ENCODE assay signal across 23 cellular contexts in genomic region chr22:42620084-42620483, GRCh38. TPM values are rescaled to one million over a fixed set of nuclear protein-coding genes. Genes with fewer than 3 reads are reported as not detected.
A peak's percentile ranks its signal among the peaks of the same experiment; 100 is the strongest.
DNase-seq lines count a peak whose midpoint lies in the region; ATAC-seq and TF ChIP-seq lines count a peak whose summit lies in the region.
"Had no signal": no experiment of that assay in that cellular context is flagged by ENCODE, and none has a peak within 500 bp of the region (broad histone marks: within the 10 kb centered on the region; RNA-seq: fewer than 3 reads in every experiment).

No MANE protein-coding gene starts in this region.

- TF ChIP-seq CTCF in C4-2B (conservative IDR thresholded peaks at IDR 0.05) = no peak
- no peak for TF ChIP-seq CTCF in hepatocyte (IDR thresholded peaks at IDR 0.05; ENCODE audit: poor library complexity)

- H2AFZ ChIP-seq in hepatocyte = no peak overlapping the region
- H2AFZ ChIP-seq: neural progenitor cell had no signal

- H3K36me3 ChIP-seq in hepatocyte (replicated peaks; ENCODE audit: insufficient read depth, low read depth) (no peaks in the 10 kb centered on the region), skeletal muscle tissue (ENCODE audit: control insufficient read depth in 3 of 3, insufficient read depth in 3 of 3, low read length in 3 of 3) (peaks cover 30 to 38% (median 36%) of the 10 kb centered on the region in 3 donors)
- H3K36me3 ChIP-seq: neural progenitor cell had no signal

- H3K9me3 ChIP-seq in hepatocyte (ENCODE audit: low read depth) = no peaks in the 10 kb centered on the region
- H3K9me3 ChIP-seq in skeletal muscle tissue (ENCODE audit: control insufficient read depth in 3 of 3, low read length in 3 of 3) = no peaks in the 10 kb centered on the region
- H3K9me3 ChIP-seq: MG63 had no signal

- DNase-seq in hepatocyte (ENCODE audit: low spot score) (no peak), NCI-H2029 treated with DMSO at 0.1 percent for 48 hours (lab: John Stamatoyannopoulos, UW) (no peak), T-helper 2 cell (no peak)
- no peak for DNase-seq in activated CD4-positive, CD25-positive, alpha-beta regulatory T cell treated with anti-CD3 and anti-CD28 coated beads, Interleukin-2, amount 50 U/mL, for 72 hours
- DNase-seq: activated CD4-positive, alpha-beta memory T cell treated with anti-CD3 and anti-CD28 coated beads for 36 hours; activated naive CD4-positive, alpha-beta T cell treated with Interleukin-2 at 50 U/mL for 16 hours; dermis blood vessel endothelial cell; DMS 273 treated with DMSO at 0.1 percent for 48 hours; H7; NCI-H1436; NCI-H2171; NCI-H526 treated with DMSO at 0.1 percent for 48 hours; SHP77; stimulated activated naive CD8-positive, alpha-beta T cell treated with anti-CD3 and anti-CD28 coated beads, Interleukin-15, amount 100 ng/mL, for 72 hours; T-cell had no signal

- peaks cover 5% of the 10 kb centered on the region for H3K4me1 ChIP-seq in hepatocyte (ENCODE audit: insufficient read depth)
- H3K4me1 ChIP-seq in skeletal muscle tissue (ENCODE audit: control insufficient read depth in 3 of 3, insufficient read depth in 3 of 3, low read length in 3 of 3) = peaks cover 25 to 42% (median 36%) of the 10 kb centered on the region in 3 donors

- H3K27me3 ChIP-seq in hepatocyte (no peaks in the 10 kb centered on the region), skeletal muscle tissue (ENCODE audit: control insufficient read depth in 3 of 3, insufficient read depth in 3 of 3, low read length in 3 of 3) (no peaks in the 10 kb centered on the region)
- H3K27me3 ChIP-seq: MG63, neural progenitor cell had no signal

- H3K27ac ChIP-seq in C4-2B (peak overlapping the region; percentile 65), angular gyrus (ENCODE audit: low read depth, low read length) (peak overlapping the region; percentile 37), hepatocyte (peak overlapping the region; percentile 51), skeletal muscle tissue (ENCODE audit: low read depth, low read length) (peak overlapping the region; percentile 52)
- H3K27ac ChIP-seq: neural progenitor cell had no signal

- H4K20me1 ChIP-seq in hepatocyte (ENCODE audit: insufficient read depth, poor library complexity, severe bottlenecking) = no peaks in the 10 kb centered on the region

- no peaks in the 10 kb centered on the region for H3K9me2 ChIP-seq in hepatocyte (replicated peaks; ENCODE audit: insufficient read depth)

- WGBS in hepatocyte (ENCODE audit: low lambda C conversion rate, missing lambda C conversion rate) = 97% methylated on average over 4 of the region's 4 CpGs

- ATAC-seq in activated CD4-positive, CD25-positive, alpha-beta regulatory T cell treated with anti-CD3 and anti-CD28 coated beads, Interleukin-2, amount 50 U/mL, for 24 hours = no peak
- ATAC-seq: left lobe of liver; stimulated activated naive CD8-positive, alpha-beta T cell treated with anti-CD3 and anti-CD28 coated beads, Interleukin-15, amount 100 ng/mL, for 72 hours; T-cell had no signal

- H3K4me3 ChIP-seq in hepatocyte = no peak overlapping the region
- no peak overlapping the region for H3K4me3 ChIP-seq in skeletal muscle tissue (ENCODE audit: low read length in 3 of 3)
- H3K4me3 ChIP-seq: MG63, neural progenitor cell had no signal

- no peak overlapping the region for H3K4me2 ChIP-seq in hepatocyte
- H3K4me2 ChIP-seq: neural progenitor cell had no signal

- no peaks in the 10 kb centered on the region for H3K79me2 ChIP-seq in hepatocyte

- peak overlapping the region in 1 of 3 donors; percentile 20 for H3K9ac ChIP-seq in skeletal muscle tissue (ENCODE audit: low read depth in 1 of 3, low read length in 3 of 3)
- H3K9ac ChIP-seq: neural progenitor cell had no signal

RNA-seq across cellular contexts. Expression of gene POLDIP3, which starts 5.4 kb away (rescaled TPM):
- total RNA-seq in hepatocyte (31.4 and 39.2 TPM in 2 replicates), skeletal muscle tissue (22.4 TPM)
- polyA plus RNA-seq in hepatocyte = 39.4 and 40.3 TPM in 2 replicates

RNA-seq across cellular contexts. Expression of gene ATP5MGL, which starts 20.3 kb away (rescaled TPM):
- total RNA-seq in hepatocyte (0.33 TPM in 1 of 2 replicates, not detected in the other), skeletal muscle tissue (not detected)
- 0.60 TPM in 1 of 2 replicates, not detected in the other for polyA plus RNA-seq in hepatocyte
- total RNA-seq: dermis blood vessel endothelial cell, glomerular endothelial cell had no signal

RNA-seq across cellular contexts. Expression of gene CYB5R3, which starts 29.1 kb away (rescaled TPM):
- total RNA-seq in hepatocyte (119 and 136 TPM in 2 replicates), skeletal muscle tissue (28.7 TPM)
- polyA plus RNA-seq in hepatocyte = 407 and 438 TPM in 2 replicates
